In genomic region chr2:1858733-1859132, GRCh38 we compare ENCODE assay signal across 31 cellular contexts.
"Had no signal": no experiment of that assay in that cellular context is flagged by ENCODE, and none has a peak within 500 bp of the region (broad histone marks: within the 10 kb centered on the region; RNA-seq: fewer than 3 reads in every experiment).

No MANE protein-coding gene starts in this region.

- H3K27me3 ChIP-seq: ascending aorta had no signal

- DNase-seq: activated CD4-positive, alpha-beta memory T cell treated with anti-CD3 and anti-CD28 coated beads, Interleukin-2, amount 10 ng/mL, durations not matched to agents 7 days and 5 days; activated CD4-positive, alpha-beta T cell treated with anti-CD3 and anti-CD28 coated beads for 1 hour; activated CD4-positive, alpha-beta T cell treated with anti-CD3 and anti-CD28 coated beads for 36 hours; activated CD4-positive, alpha-beta T cell treated with anti-CD3 and anti-CD28 coated beads for 48 hours; activated CD4-positive, alpha-beta T cell treated with anti-CD3 and anti-CD28 coated beads, Interleukin-2, amount 10 ng/mL, durations not matched to agents 7 days and 5 days; activated CD4-positive, alpha-beta T cell treated with anti-CD3 and anti-CD28 coated beads, Interleukin-2, amount 50 U/mL, for 48 hours; activated CD4-positive, CD25-positive, alpha-beta regulatory T cell; activated CD8-positive, alpha-beta memory T cell treated with anti-CD3 and anti-CD28 coated beads for 24 hours; activated CD8-positive, alpha-beta memory T cell treated with anti-CD3 and anti-CD28 coated beads, Interleukin-2, amount 10 ng/mL, durations not matched to agents 7 days and 5 days; activated CD8-positive, alpha-beta memory T cell treated with anti-CD3 and anti-CD28 coated beads, Interleukin-2, amount 50 U/mL, for 48 hours; activated CD8-positive, alpha-beta T cell treated with anti-CD3 and anti-CD28 coated beads, Interleukin-2, amount 10 ng/mL, durations not matched to agents 7 days and 5 days; activated effector memory CD4-positive, alpha-beta T cell treated with Interleukin-2 at 50 U/mL for 16 hours; activated gamma-delta T cell; activated naive CD4-positive, alpha-beta T cell treated with anti-CD3 and anti-CD28 coated beads, Interleukin-2, amount 10 ng/mL, durations not matched to agents 7 days and 5 days; activated naive CD4-positive, alpha-beta T cell treated with Interleukin-2 at 50 U/mL for 16 hours; activated naive CD8-positive, alpha-beta T cell treated with anti-CD3 and anti-CD28 coated beads, Interleukin-2, amount 10 ng/mL, durations not matched to agents 7 days and 5 days; activated naive CD8-positive, alpha-beta T cell treated with anti-CD3 and anti-CD28 coated beads, Interleukin-2, amount 50 U/mL, for 24 hours; activated T-cell treated with anti-CD3 and anti-CD28 coated beads, Interleukin-2, amount 50 U/mL, for 24 hours; activated T-cell treated with anti-CD3 and anti-CD28 coated beads, Interleukin-2, amount 50 U/mL, for 48 hours; amygdala; anterior cingulate cortex; central memory CD4-positive, alpha-beta T cell; SW 1271; T-helper 1 cell; T-helper 2 cell; T-helper 9 cell; WERI-Rb-1 had no signal

- H3K9me3 ChIP-seq: ascending aorta had no signal

- H3K27ac ChIP-seq: ascending aorta, cardiac muscle cell, WERI-Rb-1 had no signal

- H3K4me3 ChIP-seq: ascending aorta, cardiac muscle cell had no signal

- ATAC-seq: activated CD4-positive, alpha-beta T cell treated with anti-CD3 and anti-CD28 coated beads for 36 hours; activated CD4-positive, CD25-positive, alpha-beta regulatory T cell treated with anti-CD3 and anti-CD28 coated beads, Interleukin-2, amount 50 U/mL, for 24 hours; activated CD8-positive, alpha-beta memory T cell treated with anti-CD3 and anti-CD28 coated beads, Interleukin-2, amount 10 ng/mL, durations not matched to agents 7 days and 5 days; activated CD8-positive, alpha-beta T cell treated with anti-CD3 and anti-CD28 coated beads, Interleukin-2, amount 10 ng/mL, durations not matched to agents 7 days and 5 days; activated naive CD8-positive, alpha-beta T cell treated with anti-CD3 and anti-CD28 coated beads, Interleukin-2, amount 50 U/mL, for 24 hours; WTC11 had no signal
